In the genomic region with DNA sequence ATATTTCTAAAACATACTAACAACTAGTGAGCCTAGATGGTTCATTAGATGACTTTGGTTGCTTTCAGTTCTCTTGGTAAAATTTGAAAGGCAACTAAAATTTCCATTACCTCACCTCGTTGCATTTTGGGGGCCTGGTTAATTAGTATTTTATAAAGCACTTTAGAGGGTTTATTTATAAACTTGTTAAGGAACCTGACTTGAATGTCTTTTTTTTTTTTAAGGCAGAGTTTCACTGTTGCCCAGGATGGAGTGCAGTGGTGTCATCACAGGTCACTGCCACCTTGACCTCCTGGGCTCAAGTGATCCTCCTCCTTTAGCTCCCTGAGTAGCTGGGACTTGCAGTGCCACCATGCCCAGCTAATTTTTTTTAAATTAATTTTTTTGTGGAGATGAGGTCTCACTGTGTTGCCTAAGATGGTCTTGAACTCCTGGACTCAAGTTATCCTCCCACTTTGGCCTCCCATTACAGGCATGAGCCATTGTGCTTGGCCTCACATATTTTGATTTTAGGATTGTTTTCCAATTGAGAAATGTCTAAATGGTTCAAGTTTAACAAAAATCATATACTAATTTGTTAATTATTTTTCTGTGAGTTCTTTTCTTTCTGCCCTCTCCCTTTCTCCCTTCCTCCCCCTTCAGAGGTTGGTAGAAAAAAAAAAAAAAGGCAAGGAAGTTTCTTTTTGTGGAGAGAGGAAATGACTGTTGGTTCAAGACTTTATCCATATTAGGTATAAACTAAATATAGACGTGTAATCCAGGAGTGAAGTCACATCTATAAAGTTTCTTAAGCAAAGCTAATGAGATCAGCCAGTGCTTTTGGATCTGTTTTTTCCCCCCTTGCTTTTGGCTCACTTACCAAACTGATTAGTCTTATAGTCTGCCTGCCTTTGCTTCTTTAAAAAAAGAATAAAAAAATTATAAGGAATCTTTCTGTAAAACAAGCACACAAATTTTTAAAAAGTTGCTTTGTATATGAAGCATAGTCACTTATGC, we compare ENCODE assay signal across 8 cellular contexts. TPM values are rescaled to one million over a fixed set of nuclear protein-coding genes. Genes with fewer than 3 reads are reported as not detected.
DNase-seq lines count a peak whose midpoint lies in the region; TF ChIP-seq lines count a peak whose summit lies in the region.
"Had no signal": no experiment of that assay in that cellular context is flagged by ENCODE, and none has a peak within 500 bp of the region (broad histone marks: within the 10 kb centered on the region; RNA-seq: fewer than 3 reads in every experiment).

No MANE protein-coding gene starts in this region.

- TF ChIP-seq EP300 in tibial nerve (IDR thresholded peaks at IDR 0.05): peak in 1 of 2 donors; percentile 49

- no peak for TF ChIP-seq POLR2A in adrenal gland (IDR thresholded peaks at IDR 0.05)
- peak in 1 of 2 donors; percentile 20 for TF ChIP-seq POLR2A in tibial nerve (IDR thresholded peaks at IDR 0.05)

- H3K4me1 ChIP-seq in adrenal gland (replicated peaks in 1 of 2) (peaks cover 32 to 38% of the 10 kb centered on the region in 2 donors), tibial nerve (peaks cover 0 to 86% (median 35%) of the 10 kb centered on the region in 4 donors)

- TF ChIP-seq CTCF in HL-60 (IDR thresholded peaks at IDR 0.05; ENCODE audit: insufficient read depth, low read length): no peak
- no peak for TF ChIP-seq CTCF in adrenal gland (IDR thresholded peaks at IDR 0.05)
- TF ChIP-seq CTCF in tibial nerve (IDR thresholded peaks at IDR 0.05): no peak

- no peaks in the 10 kb centered on the region for H3K27me3 ChIP-seq in HL-60 (ENCODE audit: insufficient read depth, poor library complexity, severe bottlenecking)
- H3K27me3 ChIP-seq in adrenal gland: no peaks in the 10 kb centered on the region
- H3K27me3 ChIP-seq in tibial nerve: no peaks in the 10 kb centered on the region
- H3K27me3 ChIP-seq: neutrophil had no signal

- H3K36me3 ChIP-seq in adrenal gland (replicated peaks in 1 of 2) (no peaks in the 10 kb centered on the region), tibial nerve (peaks cover 0 to 9% (median 0%) of the 10 kb centered on the region in 3 donors)
- H3K36me3 ChIP-seq: neutrophil had no signal

- H3K9me3 ChIP-seq in adrenal gland (replicated peaks in 1 of 3) (no peaks in the 10 kb centered on the region), tibial nerve (no peaks in the 10 kb centered on the region)
- H3K9me3 ChIP-seq: neutrophil had no signal

- H3K4me3 ChIP-seq in HL-60 (replicated peaks; ENCODE audit: insufficient read depth, low read length) (no peak overlapping the region), adrenal gland (no peak overlapping the region), tibial nerve (no peak overlapping the region)

- WGBS in adrenal gland, 4 donors: 24 to 34% (median 31%) methylated on average over 2 of the region's 2 CpGs
- WGBS in tibial nerve, 2 donors: 14 to 21% methylated on average over 2 of the region's 2 CpGs

- H3K27ac ChIP-seq in HL-60 (replicated peaks) (peak overlapping the region; percentile 46), adrenal gland (peak overlapping the region; percentile 28 to 81 (median 53)), tibial nerve (peak overlapping the region; percentile 63 to 94 (median 83))
- H3K27ac ChIP-seq: neutrophil had no signal

- intact Hi-C loops in adrenal gland (cut with DNase I): no loop called here

- DNase-seq in HL-60 (ENCODE audit: low read depth in 1 of 2, low spot score in 1 of 2) (no peak), adrenal gland (peak in 1 of 7 donors; percentile 40), iris pigment epithelial cell (ENCODE audit: low read depth) (peak; percentile 95), tibial nerve (ENCODE audit: low spot score in 2 of 2) (no peak)
- DNase-seq in activated naive CD4-positive, alpha-beta T cell treated with anti-CD3 and anti-CD28 coated beads, Interleukin-2, amount 50 U/mL, for 16 hours: no peak
- no peak for DNase-seq in central memory CD4-positive, alpha-beta T cell
- no peak for DNase-seq in stimulated activated CD4-positive, alpha-beta T cell treated with anti-CD3 and anti-CD28 coated beads, Interleukin-4, amount 100 ng/mL, for 1 hour

RNA-seq across cellular contexts. Expression of gene CLIC4, which starts 24.7 kb away (rescaled TPM):
- total RNA-seq in adrenal gland: 100 to 1,000 TPM in 6 of 8 donors, 10 to 100 TPM in 2; 91.3 to 166 (median 122) TPM
- 100 to 1,000 TPM in 1 of 3 donors, 10 to 100 TPM in 2; 27.5 to 108 (median 32.4) TPM for polyA plus RNA-seq in adrenal gland
- 100 to 1,000 TPM; 399 to 688 (median 564) TPM for total RNA-seq in tibial nerve
